Comparison of ENCODE assay signal across 29 cellular contexts in the genomic region with DNA sequence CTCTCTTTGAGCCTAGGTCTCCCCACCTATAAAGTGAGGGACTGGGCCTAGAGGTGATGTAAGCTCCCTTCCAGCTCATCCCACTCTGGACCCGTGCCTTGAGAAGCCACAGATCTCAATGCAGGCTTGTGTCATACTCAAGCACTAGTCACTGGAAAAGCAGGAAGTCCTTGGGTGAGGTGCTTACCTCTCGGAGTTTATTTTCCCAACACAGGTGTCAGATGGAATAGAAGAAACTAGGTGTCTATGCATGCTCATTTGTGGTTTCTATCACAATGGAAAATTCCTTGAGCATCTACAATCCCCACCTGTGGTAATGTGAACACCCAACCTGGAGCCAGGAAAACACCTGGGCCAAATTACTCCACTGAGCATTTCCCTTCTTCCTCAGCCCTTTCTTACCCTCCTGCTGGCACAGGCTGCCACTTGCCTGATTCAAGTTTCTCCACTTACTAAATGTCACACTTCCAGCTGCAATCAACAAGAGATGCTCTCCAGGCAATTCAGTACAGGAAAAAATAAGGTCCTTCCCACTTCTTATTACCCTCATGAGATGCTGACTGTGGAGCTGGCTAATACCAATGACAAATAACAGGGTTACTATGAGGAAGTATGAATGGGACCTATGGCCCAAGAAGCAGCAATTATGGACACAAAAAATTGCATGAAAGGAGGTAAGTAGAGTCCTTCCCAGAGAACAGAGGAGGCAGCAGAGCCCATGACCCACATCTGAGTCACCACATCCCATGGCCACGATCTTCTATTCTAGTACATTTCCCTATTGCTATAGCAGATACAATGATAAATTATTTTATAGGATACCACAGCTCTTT. TPM values are rescaled to one million over a fixed set of nuclear protein-coding genes. Genes with fewer than 3 reads are reported as not detected.
DNase-seq lines count a peak whose midpoint lies in the region; ATAC-seq and TF ChIP-seq lines count a peak whose summit lies in the region.
"Had no signal": no experiment of that assay in that cellular context is flagged by ENCODE, and none has a peak within 500 bp of the region (broad histone marks: within the 10 kb centered on the region; RNA-seq: fewer than 3 reads in every experiment).

No MANE protein-coding gene starts in this region.

- no peak overlapping the region for H3K27ac ChIP-seq in RWPE2 (ENCODE audit: poor library complexity, severe bottlenecking)
- H3K27ac ChIP-seq in psoas muscle = no peak overlapping the region
- H3K27ac ChIP-seq: colonic mucosa, SK-N-MC, transverse colon had no signal

- peaks cover 3% of the 10 kb centered on the region for H3K4me1 ChIP-seq in RWPE2 (ENCODE audit: insufficient read depth, poor library complexity, severe bottlenecking)
- no peaks in the 10 kb centered on the region for H3K4me1 ChIP-seq in psoas muscle
- H3K4me1 ChIP-seq: colonic mucosa, transverse colon had no signal

- H3K27me3 ChIP-seq in RWPE2 (ENCODE audit: insufficient read depth, poor library complexity, severe bottlenecking) = no peaks in the 10 kb centered on the region
- H3K27me3 ChIP-seq in psoas muscle (ENCODE audit: insufficient read depth in 3 of 3, low read length in 2 of 3) = no peaks in the 10 kb centered on the region
- H3K27me3 ChIP-seq: colonic mucosa, transverse colon had no signal

- H3K36me3 ChIP-seq in RWPE2 (ENCODE audit: low read depth) = no peaks in the 10 kb centered on the region
- H3K36me3 ChIP-seq in psoas muscle (ENCODE audit: insufficient read depth in 1 of 2, low read depth in 1 of 2) = no peaks in the 10 kb centered on the region
- H3K36me3 ChIP-seq: colonic mucosa, transverse colon had no signal

- WGBS in psoas muscle, 3 donors = 71 to 75% (median 73%) methylated on average over 3 of the region's 3 CpGs

- TF ChIP-seq CTCF in RWPE2 (IDR thresholded peaks at IDR 0.05; ENCODE audit: poor library complexity, severe bottlenecking) = no peak
- no peak for TF ChIP-seq CTCF in psoas muscle (IDR thresholded peaks at IDR 0.05)

- intact Hi-C loops in psoas muscle (cut with DNase I) = loop anchor here in 1 of 2 donors (5.0 kb wide), 1 partner anchor 265 kb away; no protein-coding TSS in a partner anchor

- H3K4me3 ChIP-seq in RWPE2 (ENCODE audit: severe bottlenecking) (no peak overlapping the region), psoas muscle (no peak overlapping the region)
- H3K4me3 ChIP-seq: colonic mucosa, K562, mucosa of descending colon, SK-N-MC, transverse colon had no signal

- ATAC-seq in RWPE2 (ENCODE audit: low read depth) = peak; percentile 72
- peak; percentile 70 for ATAC-seq in esophagus mucosa
- no peak for ATAC-seq in psoas muscle
- ATAC-seq: activated CD8-positive, alpha-beta T cell treated with anti-CD3 and anti-CD28 coated beads for 36 hours; activated T-helper 17 cell treated with anti-CD3 and anti-CD28 coated beads, Interleukin-2, amount 50 U/mL, for 72 hours; K562; left ventricle myocardium superior; mucosa of descending colon had no signal

- in situ Hi-C loops in ACHN (cut with HindIII; ENCODE audit: low pct_ligation_motif_present, low pct_unique_long_range_greater_than_20kb, low sequenced_read_pairs) = no loop called here

- peak; percentile 54 for DNase-seq in EH (ENCODE audit: low read depth)
- DNase-seq in NCI-H2029 treated with DMSO at 0.1 percent for 48 hours (lab: John Stamatoyannopoulos, UW) = peak; percentile 92
- no peak for DNase-seq in RWPE2 (ENCODE audit: low spot score)
- DNase-seq in ACHN = no peak
- DNase-seq in psoas muscle = no peak
- no peak for DNase-seq in KG1 (lab: John Stamatoyannopoulos, UW)
- no peak for DNase-seq in stimulated activated CD8-positive, alpha-beta memory T cell treated with anti-CD3 and anti-CD28 coated beads, Interleukin-4, amount 100 ng/mL, for 48 hours
- DNase-seq: activated CD4-positive, CD25-positive, alpha-beta regulatory T cell treated with anti-CD3 and anti-CD28 coated beads, Interleukin-2, amount 50 U/mL, for 72 hours; activated CD8-positive, alpha-beta T cell treated with anti-CD3 and anti-CD28 coated beads for 36 hours; AML-193; amygdala; CD4-positive, alpha-beta T cell; colonic mucosa; effector memory CD4-positive, alpha-beta T cell; GDM1; H9; hippocampal formation; left ventricle myocardium superior; mucosa of descending colon; NCI-H1417 treated with DMSO at 0.1 percent for 48 hours; NCI-H2227 treated with DMSO at 0.1 percent for 48 hours; NCI-H748 treated with DMSO at 0.1 percent for 48 hours; RPMI8226; small intestine; transverse colon had no signal

- H3K9me3 ChIP-seq in RWPE2 (ENCODE audit: severe bottlenecking) = no peaks in the 10 kb centered on the region
- no peaks in the 10 kb centered on the region for H3K9me3 ChIP-seq in psoas muscle
- H3K9me3 ChIP-seq: colonic mucosa, mucosa of descending colon, transverse colon had no signal

RNA-seq across cellular contexts. Expression of a gene that starts 13.1 kb away (rescaled TPM):
- 41.3 TPM for total RNA-seq in esophagus mucosa
- 10 to 100 TPM; 19.6 to 44.3 (median 35.6) TPM for total RNA-seq in psoas muscle
- 100 to 1,000 TPM in 1 of 3 donors, 10 to 100 TPM in 2; 54.3 to 108 (median 70.5) TPM for polyA plus RNA-seq in psoas muscle

RNA-seq across cellular contexts. Expression of a gene that starts 18.3 kb away (rescaled TPM):
- total RNA-seq in esophagus mucosa (24.9 TPM), psoas muscle (10 to 100 TPM; 11.5 to 25.2 (median 21.0) TPM)
- 10 to 100 TPM in 2 of 3 donors, 1 to 10 TPM in 1; 8.1 to 23.8 (median 17.5) TPM for polyA plus RNA-seq in psoas muscle

Comparison
In these comparisons a context has a peak if more than half of its experiments do, and no peak if none do; other contexts are left out.
1. DNase-seq: peak in EH (single experiment) and NCI-H2029 treated with DMSO at 0.1 percent for 48 hours (single experiment); none in RWPE2 (single experiment), ACHN (single experiment), psoas muscle (0 of 2), KG1 (single experiment) and stimulated activated CD8-positive, alpha-beta memory T cell treated with anti-CD3 and anti-CD28 coated beads, Interleukin-4, amount 100 ng/mL, for 48 hours (single experiment).
2. ATAC-seq: peak in RWPE2 (single experiment) and esophagus mucosa (single experiment); none in psoas muscle (0 of 4).